19 cellular contexts compared by ENCODE assay signal in genomic region chr15:25770618-25771369, GRCh38.
"Had no signal": no experiment of that assay in that cellular context is flagged by ENCODE, and none has a peak within 500 bp of the region (broad histone marks: within the 10 kb centered on the region; RNA-seq: fewer than 3 reads in every experiment).

No MANE protein-coding gene starts in this region.

- H3K27me3 Mint-ChIP-seq: activated B cell treated with CpG ODN at 0.5 μM for 24 hours; activated naive CD8-positive, alpha-beta T cell treated with anti-CD3 and anti-CD28 coated beads for 36 hours had no signal

- H3K27me3 ChIP-seq: gastroesophageal sphincter, sigmoid colon, upper lobe of right lung had no signal

- H3K27ac ChIP-seq: gastroesophageal sphincter, sigmoid colon, thoracic aorta, upper lobe of right lung had no signal

- H3K4me3 ChIP-seq: gastroesophageal sphincter, sigmoid colon, thoracic aorta, upper lobe of right lung had no signal

- H3K9me3 ChIP-seq: gastroesophageal sphincter, sigmoid colon, thoracic aorta, upper lobe of right lung had no signal

- H3K36me3 Mint-ChIP-seq: memory B cell had no signal

- H3K36me3 ChIP-seq: sigmoid colon, upper lobe of right lung had no signal

- H3K9me3 Mint-ChIP-seq: activated B cell treated with CpG ODN at 0.5 μM for 24 hours; activated naive CD8-positive, alpha-beta T cell treated with anti-CD3 and anti-CD28 coated beads for 36 hours; activated T-cell treated with anti-CD3 and anti-CD28 coated beads, Interleukin-2, amount 50 U/mL, for 4 hours; memory B cell; nephron progenitor cell had no signal

- H3K4me3 Mint-ChIP-seq: activated B cell treated with CpG ODN at 0.5 μM for 24 hours; activated naive CD8-positive, alpha-beta T cell treated with anti-CD3 and anti-CD28 coated beads for 36 hours; activated T-cell treated with anti-CD3 and anti-CD28 coated beads, Interleukin-2, amount 50 U/mL, for 4 hours; memory B cell; nephron progenitor cell had no signal

- DNase-seq: activated B cell treated with CpG ODN at 0.5 μM for 24 hours; activated CD4-positive, alpha-beta T cell treated with anti-CD3 and anti-CD28 coated beads for 48 hours; activated naive CD4-positive, alpha-beta T cell treated with Interleukin-2 at 50 U/mL for 16 hours; activated naive CD8-positive, alpha-beta T cell treated with anti-CD3 and anti-CD28 coated beads for 36 hours; activated T-cell treated with anti-CD3 and anti-CD28 coated beads, Interleukin-2, amount 50 U/mL, for 4 hours; central memory CD4-positive, alpha-beta T cell; left cardiac atrium; nephron progenitor cell; occipital lobe; sigmoid colon; stimulated activated CD4-positive, alpha-beta T cell treated with anti-CD3 and anti-CD28 coated beads, Interleukin-4, amount 100 ng/mL, for 24 hours; stimulated activated naive CD4-positive, alpha-beta T cell treated with Interleukin-2 at 50 U/mL for 16 hours; T-helper 1 cell; T1000; upper lobe of right lung had no signal

- H3K27ac Mint-ChIP-seq: activated B cell treated with CpG ODN at 0.5 μM for 24 hours; activated naive CD8-positive, alpha-beta T cell treated with anti-CD3 and anti-CD28 coated beads for 36 hours; memory B cell; nephron progenitor cell had no signal

- ATAC-seq: gastroesophageal sphincter, left cardiac atrium, SK-N-SH treated with all-trans-retinoic acid at 6 μM for 48 hours, upper lobe of right lung had no signal
